In the genomic region with DNA sequence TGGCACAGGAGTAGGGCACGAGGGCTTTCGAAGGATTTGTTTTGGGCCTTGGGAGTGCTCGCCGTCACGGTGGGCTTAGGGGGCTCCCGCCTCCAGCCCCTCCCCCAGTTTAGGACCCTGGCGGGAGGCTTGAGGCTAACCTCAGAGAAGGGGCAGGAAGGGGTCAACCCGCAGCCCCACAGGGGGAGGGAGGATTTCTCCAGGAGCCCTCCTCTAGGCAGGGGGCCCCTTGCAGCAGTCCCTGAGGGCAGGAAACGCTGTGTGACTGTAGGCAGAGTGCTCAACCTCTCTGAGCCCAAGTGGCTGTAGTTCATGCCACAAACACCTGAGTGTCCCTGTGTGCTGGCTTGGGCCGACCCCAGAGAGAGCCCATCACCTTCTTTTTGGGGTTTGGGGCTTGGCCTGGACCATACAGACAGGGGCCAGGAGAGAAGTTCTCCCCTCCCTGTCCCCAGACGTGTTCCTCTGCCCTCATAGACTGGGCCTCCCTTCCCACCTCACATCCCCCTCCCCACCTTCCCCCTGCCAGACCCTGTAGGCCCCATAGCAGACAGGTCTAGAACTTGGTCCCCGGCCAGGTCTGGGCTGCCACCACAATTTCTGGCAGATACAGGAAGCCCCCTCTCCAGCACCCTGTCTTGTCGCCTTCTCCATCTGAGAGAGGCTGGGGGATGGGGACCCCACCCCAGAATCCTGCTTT, we compare ENCODE assay signal across 9 cellular contexts. TPM values are rescaled to one million over a fixed set of nuclear protein-coding genes. Genes with fewer than 3 reads are reported as not detected.
DNase-seq lines count a peak whose midpoint lies in the region; ATAC-seq, FAIRE-seq and TF ChIP-seq lines count a peak whose summit lies in the region.
"Had no signal": no experiment of that assay in that cellular context is flagged by ENCODE, and none has a peak within 500 bp of the region (broad histone marks: within the 10 kb centered on the region; RNA-seq: fewer than 3 reads in every experiment).

No MANE protein-coding gene starts in this region.

- peak in 1 of 3 experiments; percentile 46 for DNase-seq in effector memory CD8-positive, alpha-beta T cell
- DNase-seq in progenitor cell of endocrine pancreas (ENCODE audit: low spot score, unreplicated experiment) (no peak), CD1c-positive myeloid dendritic cell (ENCODE audit: extremely low spot score) (no peak), D721Med (ENCODE audit: insufficient read length, low spot score) (no peak)
- DNase-seq: foreskin fibroblast had no signal

- no peak for ATAC-seq in effector memory CD8-positive, alpha-beta T cell (replicated peaks)
- ATAC-seq in HG03521 (IDR thresholded peaks at IDR 0.05; ENCODE audit: unreplicated experiment) (no peak), GM21367 (IDR thresholded peaks at IDR 0.05; ENCODE audit: unreplicated experiment) (no peak)

- no peaks in the 10 kb centered on the region for H3K9me3 Mint-ChIP-seq in effector memory CD8-positive, alpha-beta T cell
- H3K9me3 Mint-ChIP-seq in progenitor cell of endocrine pancreas (ENCODE audit: low read depth): no peaks in the 10 kb centered on the region

- H3K36me3 Mint-ChIP-seq in effector memory CD8-positive, alpha-beta T cell (ENCODE audit: insufficient read depth): peaks cover 63% of the 10 kb centered on the region
- H3K36me3 Mint-ChIP-seq in progenitor cell of endocrine pancreas (ENCODE audit: insufficient read depth): no peaks in the 10 kb centered on the region

- H3K4me1 Mint-ChIP-seq in effector memory CD8-positive, alpha-beta T cell (ENCODE audit: low read depth in 2 of 2): peaks cover 20 to 26% of the 10 kb centered on the region in 2 donors
- H3K4me1 Mint-ChIP-seq in progenitor cell of endocrine pancreas (ENCODE audit: low read depth): peaks cover 3% of the 10 kb centered on the region

- peak overlapping the region; percentile 92 to 95 for H3K27ac Mint-ChIP-seq in effector memory CD8-positive, alpha-beta T cell
- H3K27ac Mint-ChIP-seq in progenitor cell of endocrine pancreas: peak overlapping the region; percentile 29

- H3K4me3 Mint-ChIP-seq in effector memory CD8-positive, alpha-beta T cell: peak overlapping the region; percentile 73
- peak overlapping the region; percentile 51 for H3K4me3 Mint-ChIP-seq in progenitor cell of endocrine pancreas (ENCODE audit: low read depth)

- peak overlapping the region; percentile 25; the same call in 1 of the 2 replicates for H3K9ac ChIP-seq in OCI-LY3 (ENCODE audit: low read length)

- H3K27me3 Mint-ChIP-seq in effector memory CD8-positive, alpha-beta T cell: no peaks in the 10 kb centered on the region
- no peaks in the 10 kb centered on the region for H3K27me3 Mint-ChIP-seq in progenitor cell of endocrine pancreas

- no peaks in the 10 kb centered on the region for H3K9me3 ChIP-seq in OCI-LY3 (ENCODE audit: insufficient read depth, low read length)

- H3K79me2 ChIP-seq in OCI-LY3 (ENCODE audit: low read length): peaks cover 2% of the 10 kb centered on the region; the same call in 1 of the 2 replicates

- H3K27ac ChIP-seq in OCI-LY3 (ENCODE audit: low read length): no peak overlapping the region

- H3K4me1 ChIP-seq in OCI-LY3 (ENCODE audit: low read length): peaks cover 32% of the 10 kb centered on the region

- H3K36me3 ChIP-seq in OCI-LY3 (replicated peaks; ENCODE audit: low read depth, low read length): peaks cover 2% of the 10 kb centered on the region

- H2AFZ ChIP-seq in OCI-LY3 (ENCODE audit: low read depth, low read length): no peak overlapping the region

- no peak for FAIRE-seq in D721Med (lab: Jason Lieb, UNC)

- peak overlapping the region; percentile 72 for H3K4me2 ChIP-seq in OCI-LY3 (ENCODE audit: low read length)

- H4K20me1 ChIP-seq in OCI-LY3 (ENCODE audit: insufficient read depth, low read length): peaks cover 36% of the 10 kb centered on the region

- TF ChIP-seq CTCF in OCI-LY3 (IDR thresholded peaks at IDR 0.05; ENCODE audit: low read depth, low read length): no peak
- TF ChIP-seq CTCF in progenitor cell of endocrine pancreas (IDR thresholded peaks at IDR 0.05; ENCODE audit: unreplicated experiment): no peak
- no peak for TF ChIP-seq CTCF in D721Med (IDR thresholded peaks at IDR 0.05; ENCODE audit: insufficient read depth, missing control alignments)

- H3K4me3 ChIP-seq in GM08714 (ENCODE audit: low read length) (peak overlapping the region; percentile 24; the same call in 1 of the 2 replicates), OCI-LY3 (ENCODE audit: low read length) (peak overlapping the region; percentile 70)

- H3K27me3 ChIP-seq in OCI-LY3 (ENCODE audit: low read depth, low read length): no peaks in the 10 kb centered on the region

RNA-seq across cellular contexts. Expression of gene ISYNA1, which starts 8.1 kb away (rescaled TPM):
- 234 TPM in 2 replicates for total RNA-seq in progenitor cell of endocrine pancreas

RNA-seq across cellular contexts. Expression of gene SSBP4, which starts 10.7 kb away (rescaled TPM):
- 57.7 and 61.8 TPM in 2 replicates for total RNA-seq in progenitor cell of endocrine pancreas

RNA-seq across cellular contexts. Expression of gene LRRC25, which starts 32.4 kb away (rescaled TPM):
- not detected in 2 replicates for total RNA-seq in progenitor cell of endocrine pancreas

RNA-seq across cellular contexts. Expression of gene GDF15, which starts 43.9 kb away (rescaled TPM):
- total RNA-seq in progenitor cell of endocrine pancreas: 10.5 and 14.4 TPM in 2 replicates
